8 cellular contexts compared by ENCODE assay signal in the genomic region with DNA sequence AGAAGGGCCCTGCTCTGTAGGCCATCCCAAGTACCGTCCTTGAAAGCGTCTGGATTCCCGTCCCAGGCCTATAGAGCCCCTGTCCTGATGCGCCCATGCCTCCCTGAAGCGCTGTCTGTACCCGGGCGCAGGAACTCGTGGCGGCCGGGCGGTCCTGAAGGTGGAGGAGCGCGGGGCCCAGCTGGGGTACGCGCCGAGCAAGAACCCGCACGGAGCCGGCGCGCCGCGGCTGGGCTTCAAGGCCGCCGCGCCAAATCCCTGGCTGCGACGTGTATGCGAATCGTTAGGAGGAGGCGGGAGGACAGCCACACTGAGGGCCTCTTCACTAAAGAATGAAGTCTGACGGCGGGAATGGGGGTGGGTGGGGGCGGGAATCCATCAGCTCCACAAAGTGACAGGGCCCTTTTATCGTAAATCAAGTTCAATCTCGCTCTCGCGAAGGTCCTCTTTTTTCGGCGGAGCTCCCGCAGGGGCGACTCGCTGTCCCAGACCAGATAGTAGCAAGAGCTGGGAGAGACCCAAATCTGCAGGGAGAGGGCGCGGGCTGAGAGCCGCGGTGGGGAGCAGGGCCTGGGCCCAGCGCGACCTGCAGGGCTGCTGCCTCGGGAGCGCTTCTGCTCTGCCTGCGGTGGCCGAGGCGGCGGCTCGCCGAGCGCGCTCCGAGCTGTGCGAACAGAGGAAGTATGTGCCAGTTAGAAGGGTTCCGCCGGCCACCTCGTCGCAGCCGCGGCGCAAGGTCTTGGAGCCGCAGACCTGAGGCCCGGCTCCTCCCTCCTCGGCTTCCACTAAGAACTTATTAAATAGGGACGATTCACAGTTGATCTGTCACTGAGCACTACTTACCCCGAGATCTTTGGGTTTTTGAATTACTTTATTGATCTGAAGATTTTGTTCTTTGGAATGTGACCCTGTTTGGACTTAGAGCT. TPM values are rescaled to one million over a fixed set of nuclear protein-coding genes. Genes with fewer than 3 reads are reported as not detected.
DNase-seq lines count a peak whose midpoint lies in the region; ATAC-seq and TF ChIP-seq lines count a peak whose summit lies in the region.

No MANE protein-coding gene starts in this region.

- peaks cover 9% of the 10 kb centered on the region for H3K4me1 Mint-ChIP-seq in glutamatergic neuron (ENCODE audit: low read depth, unreplicated experiment)

- TF ChIP-seq CTCF in glutamatergic neuron (IDR thresholded peaks at IDR 0.05; ENCODE audit: partially characterized antibody, unreplicated experiment): no peak

- peak overlapping the region; percentile 85 for H3K4me3 Mint-ChIP-seq in glutamatergic neuron (ENCODE audit: unreplicated experiment)

- DNase-seq in NCI-H774 (lab: John Stamatoyannopoulos, UW) (peak; percentile 58), glutamatergic neuron (peak; percentile 66), retina (peak; percentile 87), T1000 (lab: John Stamatoyannopoulos, UW) (no peak), glomerular visceral epithelial cell (ENCODE audit: extremely low spot score) (no peak), T-helper 9 cell (no peak), SKM-1 (lab: John Stamatoyannopoulos, UW; ENCODE audit: unreplicated experiment) (no peak)

- peak; percentile 53 for ATAC-seq in GM18519 (IDR thresholded peaks at IDR 0.05; ENCODE audit: low FRiP score, unreplicated experiment)

- no peaks in the 10 kb centered on the region for H3K36me3 Mint-ChIP-seq in glutamatergic neuron (ENCODE audit: unreplicated experiment)

- peaks cover 25% of the 10 kb centered on the region for H3K27me3 Mint-ChIP-seq in glutamatergic neuron (ENCODE audit: unreplicated experiment)

- H3K9me3 Mint-ChIP-seq in glutamatergic neuron (ENCODE audit: unreplicated experiment): peaks cover 10% of the 10 kb centered on the region

- no peak overlapping the region for H3K27ac Mint-ChIP-seq in glutamatergic neuron (ENCODE audit: unreplicated experiment)

RNA-seq across cellular contexts. Expression of a gene that starts 10.4 kb away (rescaled TPM):
- 0.27 TPM for total RNA-seq in glutamatergic neuron (ENCODE audit: unreplicated experiment)

Comparison
In these comparisons a context has a peak if more than half of its experiments do, and no peak if none do; other contexts are left out.
1. DNase-seq: peak in NCI-H774 (single experiment), glutamatergic neuron (single experiment) and retina (single experiment); none in T1000 (single experiment), glomerular visceral epithelial cell (single experiment), T-helper 9 cell (single experiment) and SKM-1 (single experiment).